9 cellular contexts compared by ENCODE assay signal in the genomic region with DNA sequence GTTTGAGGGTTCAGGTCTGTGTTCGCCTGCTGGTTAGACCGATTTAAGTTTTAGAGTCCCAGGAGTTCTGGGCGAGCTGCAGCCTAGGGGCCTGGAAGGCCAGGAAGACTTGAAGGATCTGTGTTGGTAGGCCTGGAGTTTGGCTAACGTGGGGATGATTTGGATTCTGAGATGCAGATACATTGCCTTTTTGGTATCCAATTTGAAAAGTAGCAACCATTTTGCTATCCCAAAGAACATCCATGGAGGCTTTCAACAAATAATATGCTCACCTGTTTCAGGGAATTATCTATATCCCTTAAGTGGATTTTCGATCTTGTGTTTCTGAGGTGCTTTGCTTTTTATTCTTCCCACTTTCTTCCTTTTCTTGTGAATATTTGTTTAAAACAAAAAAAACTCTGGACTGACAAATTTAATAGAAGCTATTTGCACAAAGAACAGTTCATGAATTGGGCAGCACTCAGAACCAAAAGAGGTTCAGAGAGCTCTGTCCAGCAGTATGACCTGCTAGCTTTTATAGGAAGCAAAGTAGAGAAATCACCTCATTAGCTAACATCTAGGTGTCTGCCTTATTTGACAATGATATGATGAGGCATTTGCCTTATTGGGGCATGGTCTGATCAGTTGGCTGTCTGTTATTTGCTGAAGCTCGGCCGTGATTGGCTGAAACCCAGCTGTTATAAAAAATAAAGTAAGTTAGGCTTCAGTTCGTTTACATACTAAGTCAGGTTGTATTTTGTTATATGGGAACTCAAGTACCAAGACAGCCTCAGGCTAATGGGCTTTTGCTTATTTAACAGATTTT. TPM values are rescaled to one million over a fixed set of nuclear protein-coding genes. Genes with fewer than 3 reads are reported as not detected.
DNase-seq lines count a peak whose midpoint lies in the region; ATAC-seq and TF ChIP-seq lines count a peak whose summit lies in the region.
"Had no signal": no experiment of that assay in that cellular context is flagged by ENCODE, and none has a peak within 500 bp of the region (broad histone marks: within the 10 kb centered on the region; RNA-seq: fewer than 3 reads in every experiment).

No MANE protein-coding gene starts in this region.

- peaks cover 2% of the 10 kb centered on the region for H3K36me3 Mint-ChIP-seq in progenitor cell of endocrine pancreas (ENCODE audit: insufficient read depth)

- intact Hi-C loops in PC-9 (cut with micrococcal nuclease; ENCODE audit: unreplicated experiment): loop anchor here (2.0 kb wide), 1 partner anchor 161 kb away; the partner anchor contains the start of gene ZNF3

- H3K9me3 ChIP-seq in PC-9 (ENCODE audit: insufficient read depth, low read depth): no peaks in the 10 kb centered on the region

- H3K9me3 Mint-ChIP-seq in progenitor cell of endocrine pancreas (ENCODE audit: low read depth): peaks cover 5% of the 10 kb centered on the region

- no peak for DNase-seq in GM06990 (ENCODE audit: extremely low read depth, insufficient read length)
- no peak for DNase-seq in PC-9
- DNase-seq in epithelial cell of prostate (ENCODE audit: low read depth, low spot score): no peak
- DNase-seq in progenitor cell of endocrine pancreas (ENCODE audit: low spot score, unreplicated experiment): no peak
- DNase-seq in stimulated activated naive CD4-positive, alpha-beta T cell (lab: John Stamatoyannopoulos, UW): no peak

- H3K27me3 ChIP-seq in GM06990 (replicated peaks; ENCODE audit: control insufficient read depth, insufficient read depth, low read length) (no peaks in the 10 kb centered on the region), PC-9 (ENCODE audit: insufficient read depth, low read depth) (no peaks in the 10 kb centered on the region)

- peaks cover 3% of the 10 kb centered on the region for H3K27me3 Mint-ChIP-seq in progenitor cell of endocrine pancreas

- H3K4me1 ChIP-seq in PC-9 (replicated peaks; ENCODE audit: insufficient read depth): peaks cover 16% of the 10 kb centered on the region

- H3K9me2 ChIP-seq in PC-9 (ENCODE audit: insufficient read depth): no peaks in the 10 kb centered on the region

- H4K20me1 ChIP-seq in PC-9 (ENCODE audit: insufficient read depth): peaks cover 20% of the 10 kb centered on the region

- POLR2A ChIA-PET in PC-9 (lab: Charles Lee; ENCODE audit: unreplicated experiment): interaction anchor here (0.6 to 1.0 kb wide), 7 partner anchors 10 to 786 kb away, joined by 3 to 7 read pairs (median 3); partner anchors contain the start of genes ATP5MF and POP7

- CTCF ChIA-PET in PC-9 (lab: Charles Lee): interaction anchor here (0.6 to 1.4 kb wide), 6 partner anchors 10 to 288 kb away, joined by 3 to 11 read pairs (median 4); partner anchors contain the start of genes AP4M1 and MCM7

- H3K79me2 ChIP-seq in PC-9 (ENCODE audit: low read depth): peaks cover 47% of the 10 kb centered on the region

- peak overlapping the region; percentile 96 for H2AFZ ChIP-seq in PC-9

- peak overlapping the region; percentile 65 for H3K27ac ChIP-seq in PC-9
- H3K27ac ChIP-seq in epithelial cell of prostate: peak overlapping the region; percentile 90

- peak overlapping the region; percentile 91 for H3K27ac Mint-ChIP-seq in progenitor cell of endocrine pancreas

- H3K36me3 ChIP-seq in GM06990 (ENCODE audit: control insufficient read depth, insufficient read depth, low read length) (peaks cover 2% of the 10 kb centered on the region), PC-9 (ENCODE audit: low read depth) (peaks cover 9% of the 10 kb centered on the region)

- no peak for TF ChIP-seq CTCF in GM06990 (IDR thresholded peaks at IDR 0.05; ENCODE audit: insufficient read depth, low read length, poor library complexity, severe bottlenecking)
- TF ChIP-seq CTCF in PC-9 (conservative IDR thresholded peaks at IDR 0.05): no peak
- TF ChIP-seq CTCF in progenitor cell of endocrine pancreas (IDR thresholded peaks at IDR 0.05; ENCODE audit: unreplicated experiment): no peak

- ATAC-seq in GM19351 (IDR thresholded peaks at IDR 0.05; ENCODE audit: unreplicated experiment) (no peak), GM21717 (IDR thresholded peaks at IDR 0.05; ENCODE audit: unreplicated experiment) (no peak), GM18517 (IDR thresholded peaks at IDR 0.05; ENCODE audit: unreplicated experiment) (no peak)

- peaks cover 20% of the 10 kb centered on the region; the same call in 1 of the 2 replicates for H3F3A ChIP-seq in PC-9 (ENCODE audit: insufficient read depth, low read depth)

- H3K4me3 ChIP-seq in GM06990 (replicated peaks; ENCODE audit: low read depth, low read length) (peak overlapping the region; percentile 72), PC-9 (peak overlapping the region; percentile 97)

- BruUV-seq in PC-9 (replicated peaks; lab: Mats Ljungman, UMichigan): TSS peak; percentile 85

- peak overlapping the region; percentile 91 for H3K4me2 ChIP-seq in PC-9

- H3K4me1 Mint-ChIP-seq in progenitor cell of endocrine pancreas (ENCODE audit: low read depth): peaks cover 9% of the 10 kb centered on the region

- peak overlapping the region; percentile 84 for H3K4me3 Mint-ChIP-seq in progenitor cell of endocrine pancreas (ENCODE audit: low read depth)

RNA-seq across cellular contexts. Expression of gene TRIM4, which starts 0.7 kb away (rescaled TPM):
- total RNA-seq in PC-9 (2021) (34.0 and 35.8 TPM in 2 replicates), progenitor cell of endocrine pancreas (14.2 and 15.6 TPM in 2 replicates)

RNA-seq across cellular contexts. Expression of gene GJC3, which starts 9.4 kb away (rescaled TPM):
- total RNA-seq in PC-9 (2021) (not detected in 2 replicates), progenitor cell of endocrine pancreas (0.27 and 0.43 TPM in 2 replicates)
- total RNA-seq: myocyte had no signal

RNA-seq across cellular contexts. Expression of gene OR2AE1, which starts 43.2 kb away (rescaled TPM):
- total RNA-seq in PC-9 (2021): not detected in 2 replicates
- total RNA-seq in progenitor cell of endocrine pancreas: not detected in 2 replicates
- total RNA-seq: myocyte had no signal

RNA-seq across cellular contexts. Expression of gene AZGP1, which starts 55.8 kb away (rescaled TPM):
- total RNA-seq in PC-9 (2021): 0.70 TPM in 1 of 2 replicates, not detected in the other
- not detected in 2 replicates for total RNA-seq in progenitor cell of endocrine pancreas
- total RNA-seq: myocyte had no signal
